Comparison of ENCODE assay signal across 22 cellular contexts in genomic region chr22:47698906-47699305, GRCh38.
DNase-seq lines count a peak whose midpoint lies in the region; TF ChIP-seq lines count a peak whose summit lies in the region.
"Had no signal": no experiment of that assay in that cellular context is flagged by ENCODE, and none has a peak within 500 bp of the region (broad histone marks: within the 10 kb centered on the region; RNA-seq: fewer than 3 reads in every experiment).

No MANE protein-coding gene starts in this region.

- no peak overlapping the region for H2AFZ ChIP-seq in hepatocyte
- H2AFZ ChIP-seq: GM23338 had no signal

- DNase-seq in NCI-H748 (lab: John Stamatoyannopoulos, UW; ENCODE audit: unreplicated experiment) (peak; percentile 41), NCI-H748 treated with DMSO at 0.1 percent for 48 hours (lab: John Stamatoyannopoulos, UW) (no peak), COLO668 (lab: John Stamatoyannopoulos, UW; ENCODE audit: unreplicated experiment) (peak; percentile 31), esophagus muscularis mucosa (ENCODE audit: extremely low spot score) (peak; percentile 84), testis (peak; percentile 58), hepatocyte (ENCODE audit: low spot score) (no peak), cortex of kidney (lab: John Stamatoyannopoulos, UW) (no peak)
- DNase-seq: 8988T; ACHN; AML-193; BE2C; Calu3; CD4-positive, alpha-beta T cell; CD8-positive, alpha-beta memory T cell; COR-L47; DMS53; DMS79 treated with DMSO at 0.1 percent for 48 hours; GF-D8; H9 had no signal

- H3K4me3 ChIP-seq in esophagus muscularis mucosa = no peak overlapping the region
- no peak overlapping the region for H3K4me3 ChIP-seq in testis
- H3K4me3 ChIP-seq in hepatocyte = no peak overlapping the region
- H3K4me3 ChIP-seq: A549; BLaER1 treated with 17β-estradiol and CSF1 and Interleukin-3, amounts not matched to agents 10 nM and 100 nM; GM23338 had no signal

- intact Hi-C loops in esophagus muscularis mucosa (cut with DNase I) (no loop called here), testis (cut with DNase I; ENCODE audit: low total_unique reads) (no loop called here)

- peaks cover 0 to 7% (median 0%) of the 10 kb centered on the region in 4 donors for H3K9me3 ChIP-seq in esophagus muscularis mucosa
- H3K9me3 ChIP-seq in testis = no peaks in the 10 kb centered on the region
- no peaks in the 10 kb centered on the region for H3K9me3 ChIP-seq in hepatocyte (ENCODE audit: low read depth)
- H3K9me3 ChIP-seq: A549; BE2C; BLaER1 treated with 17β-estradiol and CSF1 and Interleukin-3, amounts not matched to agents 10 nM and 100 nM had no signal

- H3K4me2 ChIP-seq in hepatocyte = no peak overlapping the region
- H3K4me2 ChIP-seq: A549; BLaER1 treated with 17β-estradiol and CSF1 and Interleukin-3, amounts not matched to agents 10 nM and 100 nM; GM23338 had no signal

- H3K27me3 ChIP-seq in esophagus muscularis mucosa (peaks cover 0 to 8% (median 0%) of the 10 kb centered on the region in 4 donors), testis (no peaks in the 10 kb centered on the region), hepatocyte (no peaks in the 10 kb centered on the region)
- H3K27me3 ChIP-seq: BE2C; BLaER1 treated with 17β-estradiol and CSF1 and Interleukin-3, amounts not matched to agents 10 nM and 100 nM had no signal

- TF ChIP-seq EP300 in esophagus muscularis mucosa (IDR thresholded peaks at IDR 0.05) = no peak

- TF ChIP-seq POLR2A in esophagus muscularis mucosa (IDR thresholded peaks at IDR 0.05; ENCODE audit: low read depth) = no peak
- no peak for TF ChIP-seq POLR2A in testis (IDR thresholded peaks at IDR 0.05)

- WGBS in esophagus muscularis mucosa = 83% methylated on average over 8 of the region's 8 CpGs
- WGBS in testis, 2 donors = 69 to 82% methylated on average over 8 of the region's 8 CpGs
- 80% methylated on average over 8 of the region's 8 CpGs for WGBS in hepatocyte (ENCODE audit: low lambda C conversion rate, missing lambda C conversion rate)

- no peak overlapping the region for H3K27ac ChIP-seq in esophagus muscularis mucosa (replicated peaks in 1 of 4)
- no peak overlapping the region for H3K27ac ChIP-seq in testis
- no peak overlapping the region for H3K27ac ChIP-seq in hepatocyte
- H3K27ac ChIP-seq: A549; BLaER1 treated with 17β-estradiol and CSF1 and Interleukin-3, amounts not matched to agents 10 nM and 100 nM had no signal

- H3K9me2 ChIP-seq in hepatocyte (replicated peaks; ENCODE audit: insufficient read depth) = no peaks in the 10 kb centered on the region

- H4K20me1 ChIP-seq in hepatocyte (ENCODE audit: insufficient read depth, poor library complexity, severe bottlenecking) = no peaks in the 10 kb centered on the region
- H4K20me1 ChIP-seq: BLaER1 treated with 17β-estradiol and CSF1 and Interleukin-3, amounts not matched to agents 10 nM and 100 nM had no signal

- H3K36me3 ChIP-seq in esophagus muscularis mucosa (no peaks in the 10 kb centered on the region), testis (ENCODE audit: low read depth, missing control alignments) (no peaks in the 10 kb centered on the region), hepatocyte (replicated peaks; ENCODE audit: insufficient read depth, low read depth) (no peaks in the 10 kb centered on the region)
- H3K36me3 ChIP-seq: BE2C; BLaER1 treated with 17β-estradiol and CSF1 and Interleukin-3, amounts not matched to agents 10 nM and 100 nM had no signal

- TF ChIP-seq CTCF in esophagus muscularis mucosa (IDR thresholded peaks at IDR 0.05) (no peak), testis (IDR thresholded peaks at IDR 0.05) (no peak), hepatocyte (IDR thresholded peaks at IDR 0.05; ENCODE audit: poor library complexity) (no peak)

- H3K4me1 ChIP-seq in esophagus muscularis mucosa (no peaks in the 10 kb centered on the region), testis (no peaks in the 10 kb centered on the region), hepatocyte (ENCODE audit: insufficient read depth) (no peaks in the 10 kb centered on the region)
- H3K4me1 ChIP-seq: A549; BE2C; BLaER1 treated with 17β-estradiol and CSF1 and Interleukin-3, amounts not matched to agents 10 nM and 100 nM had no signal

- no peaks in the 10 kb centered on the region for H3K79me2 ChIP-seq in hepatocyte

Comparison
In these comparisons a context has a peak if more than half of its experiments do, and no peak if none do; other contexts are left out.
1. DNase-seq: peak in NCI-H748 (single experiment), COLO668 (single experiment), esophagus muscularis mucosa (single experiment) and testis (single experiment); none in NCI-H748 treated with DMSO at 0.1 percent for 48 hours (single experiment), hepatocyte (single experiment) and cortex of kidney (single experiment).